20 cellular contexts compared by ENCODE assay signal in the genomic region with DNA sequence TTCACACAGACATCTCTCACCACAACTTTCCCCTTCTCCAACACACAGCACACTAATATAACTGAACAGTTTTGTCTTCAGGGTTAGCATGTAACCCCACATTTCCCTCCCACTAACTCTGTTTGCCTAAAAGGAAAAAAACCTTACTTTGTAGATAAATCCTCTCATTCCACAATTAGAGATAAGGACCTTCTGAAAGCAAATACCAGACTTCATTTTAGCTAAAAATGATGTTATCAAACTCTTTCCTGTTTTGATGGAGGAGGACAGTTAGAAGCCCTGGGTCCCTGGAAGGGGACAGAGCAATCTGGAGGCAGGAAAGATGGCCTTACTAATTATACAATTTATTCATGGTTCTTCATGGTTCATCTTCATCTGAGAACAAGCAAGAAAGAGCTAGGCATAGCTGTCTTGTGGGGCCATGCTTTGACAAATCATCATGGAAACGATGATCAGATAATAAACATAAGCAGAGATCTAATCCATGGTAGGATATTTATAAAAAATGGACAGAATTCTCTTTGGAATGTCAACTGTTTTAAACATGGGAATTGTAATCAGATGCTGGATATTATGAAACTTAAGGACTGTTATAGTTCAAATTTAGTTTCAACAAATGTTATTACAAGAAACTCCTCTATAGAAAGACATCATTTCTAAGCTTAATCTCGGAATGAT.
DNase-seq lines count a peak whose midpoint lies in the region; ATAC-seq, FAIRE-seq and TF ChIP-seq lines count a peak whose summit lies in the region.
"Had no signal": no experiment of that assay in that cellular context is flagged by ENCODE, and none has a peak within 500 bp of the region (broad histone marks: within the 10 kb centered on the region; RNA-seq: fewer than 3 reads in every experiment).

No MANE protein-coding gene starts in this region.

- H3K27ac ChIP-seq in MM.1S (ENCODE audit: low read length) = no peak overlapping the region
- H3K27ac ChIP-seq: C4-2B had no signal

- H3K27me3 Mint-ChIP-seq in activated CD8-positive, alpha-beta T cell treated with anti-CD3 and anti-CD28 coated beads for 36 hours = no peaks in the 10 kb centered on the region
- no peaks in the 10 kb centered on the region for H3K27me3 Mint-ChIP-seq in activated CD8-positive, alpha-beta T cell treated with anti-CD3 and anti-CD28 coated beads, Interleukin-2, amount 10 ng/mL, durations not matched to agents 7 days and 5 days (ENCODE audit: low read depth)
- no peaks in the 10 kb centered on the region for H3K27me3 Mint-ChIP-seq in mesothelial cell of epicardium (ENCODE audit: low read depth)

- TF ChIP-seq CTCF in activated CD8-positive, alpha-beta T cell treated with anti-CD3 and anti-CD28 coated beads for 36 hours (IDR thresholded peaks at IDR 0.05) = no peak
- no peak for TF ChIP-seq CTCF in mesothelial cell of epicardium (IDR thresholded peaks at IDR 0.05; ENCODE audit: unreplicated experiment)
- no peak for TF ChIP-seq CTCF in MM.1S (IDR thresholded peaks at IDR 0.05; ENCODE audit: low read length)

- peak; percentile 78 for FAIRE-seq in GM12891 (lab: Jason Lieb, UNC)
- FAIRE-seq: G401.6, HTR-8/SVneo, RCC 7860 had no signal

- H4K20me1 ChIP-seq in MM.1S (ENCODE audit: insufficient read depth, low read length) = no peaks in the 10 kb centered on the region

- H3K9me2 ChIP-seq in MM.1S (replicated peaks; ENCODE audit: insufficient read depth, low read length) = no peaks in the 10 kb centered on the region

- H3K36me3 Mint-ChIP-seq in activated CD8-positive, alpha-beta T cell treated with anti-CD3 and anti-CD28 coated beads for 36 hours (ENCODE audit: low read depth) = no peaks in the 10 kb centered on the region
- peaks cover 3% of the 10 kb centered on the region for H3K36me3 Mint-ChIP-seq in activated CD8-positive, alpha-beta T cell treated with anti-CD3 and anti-CD28 coated beads, Interleukin-2, amount 10 ng/mL, durations not matched to agents 7 days and 5 days (ENCODE audit: low read depth)
- H3K36me3 Mint-ChIP-seq in mesothelial cell of epicardium = no peaks in the 10 kb centered on the region

- H3K4me2 ChIP-seq in MM.1S (ENCODE audit: low read depth, low read length) = no peak overlapping the region
- H3K4me2 ChIP-seq: GM23338 had no signal

- H3K9me3 ChIP-seq in MM.1S (replicated peaks; ENCODE audit: insufficient read depth, low read length) = no peaks in the 10 kb centered on the region
- H3K9me3 ChIP-seq: Caco-2 had no signal

- TF ChIP-seq POLR2A in GM12891 (IDR thresholded peaks at IDR 0.05; ENCODE audit: low read depth, low read length) = no peak

- no peak for ATAC-seq in activated CD8-positive, alpha-beta T cell treated with anti-CD3 and anti-CD28 coated beads for 36 hours
- no peak for ATAC-seq in activated CD8-positive, alpha-beta T cell treated with anti-CD3 and anti-CD28 coated beads, Interleukin-2, amount 10 ng/mL, durations not matched to agents 7 days and 5 days
- no peak for ATAC-seq in SK-N-SH treated with all-trans-retinoic acid at 6 μM for 48 hours
- ATAC-seq: GM23338, K562 had no signal

- intact Hi-C loops in activated CD8-positive, alpha-beta T cell treated with anti-CD3 and anti-CD28 coated beads for 36 hours (cut with micrococcal nuclease) = no loop called here

- no peak overlapping the region for H3K4me3 Mint-ChIP-seq in activated CD8-positive, alpha-beta T cell treated with anti-CD3 and anti-CD28 coated beads for 36 hours
- H3K4me3 Mint-ChIP-seq in activated CD8-positive, alpha-beta T cell treated with anti-CD3 and anti-CD28 coated beads, Interleukin-2, amount 10 ng/mL, durations not matched to agents 7 days and 5 days = no peak overlapping the region
- no peak overlapping the region for H3K4me3 Mint-ChIP-seq in mesothelial cell of epicardium
- H3K4me3 Mint-ChIP-seq: GM23338 had no signal

- no peaks in the 10 kb centered on the region for H3K27me3 ChIP-seq in MM.1S (replicated peaks; ENCODE audit: insufficient read depth, low read length)

- peaks cover 51% of the 10 kb centered on the region for H3K4me1 Mint-ChIP-seq in activated CD8-positive, alpha-beta T cell treated with anti-CD3 and anti-CD28 coated beads for 36 hours (ENCODE audit: low read depth)
- peaks cover 45% of the 10 kb centered on the region for H3K4me1 Mint-ChIP-seq in activated CD8-positive, alpha-beta T cell treated with anti-CD3 and anti-CD28 coated beads, Interleukin-2, amount 10 ng/mL, durations not matched to agents 7 days and 5 days (ENCODE audit: low read depth)
- H3K4me1 Mint-ChIP-seq in mesothelial cell of epicardium = peaks cover 51% of the 10 kb centered on the region

- peak overlapping the region; percentile 62 for H3K27ac Mint-ChIP-seq in activated CD8-positive, alpha-beta T cell treated with anti-CD3 and anti-CD28 coated beads for 36 hours
- no peak overlapping the region for H3K27ac Mint-ChIP-seq in activated CD8-positive, alpha-beta T cell treated with anti-CD3 and anti-CD28 coated beads, Interleukin-2, amount 10 ng/mL, durations not matched to agents 7 days and 5 days
- H3K27ac Mint-ChIP-seq in mesothelial cell of epicardium = peak overlapping the region; percentile 86
- H3K27ac Mint-ChIP-seq: GM23338 had no signal

- POLR2A ChIA-PET in activated CD8-positive, alpha-beta T cell treated with anti-CD3 and anti-CD28 coated beads for 36 hours (lab: Charles Lee) = interaction anchor here (1.0 to 4.3 kb wide), 5 partner anchors 9 to 97 kb away, joined by 3 to 54 read pairs (median 3); a partner anchor contains a TSS
- POLR2A ChIA-PET in activated CD8-positive, alpha-beta T cell treated with anti-CD3 and anti-CD28 coated beads, Interleukin-2, amount 10 ng/mL, durations not matched to agents 7 days and 5 days (lab: Charles Lee) = interaction anchor here (1.4 to 2.2 kb wide), 2 partner anchors 96 to 100 kb away, joined by 3 to 10 read pairs; no protein-coding TSS in a partner anchor

- H3K79me2 ChIP-seq in MM.1S (ENCODE audit: low read length) = no peaks in the 10 kb centered on the region

- no peak for DNase-seq in activated CD8-positive, alpha-beta T cell treated with anti-CD3 and anti-CD28 coated beads for 36 hours
- no peak for DNase-seq in activated CD8-positive, alpha-beta T cell treated with anti-CD3 and anti-CD28 coated beads, Interleukin-2, amount 10 ng/mL, durations not matched to agents 7 days and 5 days
- DNase-seq in GM12891 (ENCODE audit: insufficient read length, low spot score) = no peak
- no peak for DNase-seq in mesothelial cell of epicardium (ENCODE audit: low spot score in 2 of 2, unreplicated experiment in 2 of 2)
- no peak for DNase-seq in medulla oblongata (ENCODE audit: extremely low spot score)
- no peak for DNase-seq in MM.1S
- no peak for DNase-seq in NCI-H1105 (lab: John Stamatoyannopoulos, UW)
- DNase-seq: Caco-2, DMS53, NCI-H1092, NCI-H187 treated with DMSO at 0.1 percent for 48 hours, NCI-H774, SHP77 had no signal

- no peak overlapping the region for H3K4me3 ChIP-seq in MM.1S (ENCODE audit: low read length)
- H3K4me3 ChIP-seq: GM23338, K562 had no signal

- peaks cover 1% of the 10 kb centered on the region for H3K9me3 Mint-ChIP-seq in activated CD8-positive, alpha-beta T cell treated with anti-CD3 and anti-CD28 coated beads for 36 hours
- peaks cover 3% of the 10 kb centered on the region for H3K9me3 Mint-ChIP-seq in activated CD8-positive, alpha-beta T cell treated with anti-CD3 and anti-CD28 coated beads, Interleukin-2, amount 10 ng/mL, durations not matched to agents 7 days and 5 days (ENCODE audit: insufficient read depth)
- H3K9me3 Mint-ChIP-seq in mesothelial cell of epicardium = peaks cover 5% of the 10 kb centered on the region
- H3K9me3 Mint-ChIP-seq: GM23338 had no signal

- CTCF ChIA-PET in activated CD8-positive, alpha-beta T cell treated with anti-CD3 and anti-CD28 coated beads for 36 hours (lab: Charles Lee) = interaction anchor here (0.8 to 7.6 kb wide), 7 partner anchors 9 to 242 kb away, joined by 3 to 108 read pairs (median 5); a partner anchor contains a TSS
- CTCF ChIA-PET in activated CD8-positive, alpha-beta T cell treated with anti-CD3 and anti-CD28 coated beads, Interleukin-2, amount 10 ng/mL, durations not matched to agents 7 days and 5 days (lab: Charles Lee) = interaction anchor here (0.5 to 9.1 kb wide), 8 partner anchors 17 to 223 kb away, joined by 3 to 165 read pairs (median 4); a partner anchor contains a TSS

- H3K9ac ChIP-seq in MM.1S (ENCODE audit: low read length) = no peak overlapping the region

- no peak overlapping the region for H2AFZ ChIP-seq in MM.1S (ENCODE audit: low read length)
- H2AFZ ChIP-seq: GM23338 had no signal

- H3K36me3 ChIP-seq in MM.1S (replicated peaks; ENCODE audit: insufficient read depth, low read length) = no peaks in the 10 kb centered on the region

- H3F3A ChIP-seq in MM.1S (ENCODE audit: insufficient read depth, low read length) = no peaks in the 10 kb centered on the region

- H3K4me1 ChIP-seq in MM.1S (ENCODE audit: low read length) = no peaks in the 10 kb centered on the region
- H3K4me1 ChIP-seq: Caco-2 had no signal

TF ChIP-seq in GM12891, 5 proteins besides CTCF, POLR2A, EP300 and RAD21:
- TF ChIP-seq POU2F2 (IDR thresholded peaks at IDR 0.05; ENCODE audit: low read depth, low read length) (no peak), POLR2AphosphoS5 (IDR thresholded peaks at IDR 0.05; ENCODE audit: low read depth, low read length) (no peak), SPI1 (IDR thresholded peaks at IDR 0.05; ENCODE audit: low read depth, low read length) (no peak), TAF1 (IDR thresholded peaks at IDR 0.05; ENCODE audit: low read depth, low read length) (no peak), PAX5 (IDR thresholded peaks at IDR 0.05; ENCODE audit: insufficient read depth, low read length, severe bottlenecking) (no peak)
